1 cellular context compared by ENCODE assay signal in the genomic region with DNA sequence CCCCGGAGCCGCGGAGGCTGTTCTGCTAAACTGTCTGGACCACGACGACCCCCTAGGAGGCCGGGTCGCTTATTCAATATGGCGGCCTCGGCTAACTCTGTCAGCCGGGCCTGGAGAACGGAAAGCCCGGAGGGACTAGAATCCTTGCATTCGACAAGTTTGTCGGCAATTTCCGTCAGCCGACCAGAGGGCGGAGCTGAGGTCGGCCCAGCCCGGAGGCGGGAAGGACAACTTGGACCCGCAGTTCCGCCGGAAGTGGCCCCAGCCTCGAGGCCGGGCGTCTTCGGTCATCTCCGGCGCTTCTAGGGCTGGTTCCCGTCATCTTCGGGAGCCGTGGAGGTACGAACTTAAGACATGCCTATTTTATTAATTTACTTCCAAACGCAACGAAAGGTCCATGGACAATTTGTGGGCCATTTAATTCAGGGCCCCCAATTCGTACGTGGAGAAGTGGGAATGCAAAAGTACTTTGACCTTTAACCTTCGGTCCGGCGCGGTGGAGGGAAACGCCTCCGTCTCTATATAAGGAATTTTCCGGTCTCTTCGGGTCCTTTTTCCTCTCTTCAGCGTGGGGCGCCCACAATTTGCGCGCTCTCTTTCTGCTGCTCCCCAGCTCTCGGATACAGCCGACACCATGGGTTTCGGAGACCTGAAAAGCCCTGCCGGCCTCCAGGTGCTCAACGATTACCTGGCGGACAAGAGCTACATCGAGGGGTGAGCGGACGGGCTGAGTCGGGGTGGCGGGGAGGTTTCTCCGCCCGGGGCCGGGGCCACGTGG.
A peak's percentile ranks its signal among the peaks of the same experiment; 100 is the strongest.
TF ChIP-seq lines count a peak whose summit lies in the region.

Gene EEF1B2, plus strand, starts transcription at position 550 of the 778 bp plus-strand sequence. Its CDS starts 85 bp downstream, at position 635.
Gene NDUFS1, minus strand, starts transcription at position 99 of the 778 bp plus-strand sequence. CDS start 5,766 bp downstream, outside the sequence.

TF ChIP-seq in WTC11, 78 proteins besides CTCF, POLR2A, EP300 and RAD21 (continued from another document):
- TF ChIP-seq ZSCAN18 (CRISPR knock-in tag; IDR thresholded peaks at IDR 0.05) (no peak), SMAD3 (CRISPR knock-in tag; IDR thresholded peaks at IDR 0.05; ENCODE audit: borderline replicate concordance) (0 out of 2 replicates have a peak, but pooled peaks have one; percentile 43), ETV6 (CRISPR knock-in tag; IDR thresholded peaks at IDR 0.05) (peak; percentile 36; the same call in 1 of the 2 replicates), SP1 (CRISPR knock-in tag; conservative IDR thresholded peaks at IDR 0.05) (peak; percentile 56; the same call in 1 of the 2 replicates), ESRRA (CRISPR knock-in tag; IDR thresholded peaks at IDR 0.05; ENCODE audit: borderline replicate concordance) (0 out of 2 replicates have a peak, but pooled peaks have one; percentile 32), FOXP4 (CRISPR knock-in tag; IDR thresholded peaks at IDR 0.05) (0 out of 2 replicates have a peak, but pooled peaks have one; percentile 25), KAT7 (CRISPR knock-in tag; IDR thresholded peaks at IDR 0.05; ENCODE audit: borderline replicate concordance) (0 out of 2 replicates have a peak, but pooled peaks have one; percentile 83), ZNF232 (CRISPR knock-in tag; IDR thresholded peaks at IDR 0.05) (0 out of 2 replicates have a peak, but pooled peaks have one; percentile 47), ZNF121 (CRISPR knock-in tag; IDR thresholded peaks at IDR 0.05) (no peak), USF2 (CRISPR knock-in tag; IDR thresholded peaks at IDR 0.05) (peak; percentile 56)
- TF ChIP-seq, protein P1, sequence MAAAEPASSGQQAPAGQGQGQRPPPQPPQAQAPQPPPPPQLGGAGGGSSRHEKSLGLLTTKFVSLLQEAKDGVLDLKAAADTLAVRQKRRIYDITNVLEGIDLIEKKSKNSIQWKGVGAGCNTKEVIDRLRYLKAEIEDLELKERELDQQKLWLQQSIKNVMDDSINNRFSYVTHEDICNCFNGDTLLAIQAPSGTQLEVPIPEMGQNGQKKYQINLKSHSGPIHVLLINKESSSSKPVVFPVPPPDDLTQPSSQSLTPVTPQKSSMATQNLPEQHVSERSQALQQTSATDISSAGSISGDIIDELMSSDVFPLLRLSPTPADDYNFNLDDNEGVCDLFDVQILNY (CRISPR knock-in tag; IDR thresholded peaks at IDR 0.05): peak; percentile 94
- TF ChIP-seq, protein P2, sequence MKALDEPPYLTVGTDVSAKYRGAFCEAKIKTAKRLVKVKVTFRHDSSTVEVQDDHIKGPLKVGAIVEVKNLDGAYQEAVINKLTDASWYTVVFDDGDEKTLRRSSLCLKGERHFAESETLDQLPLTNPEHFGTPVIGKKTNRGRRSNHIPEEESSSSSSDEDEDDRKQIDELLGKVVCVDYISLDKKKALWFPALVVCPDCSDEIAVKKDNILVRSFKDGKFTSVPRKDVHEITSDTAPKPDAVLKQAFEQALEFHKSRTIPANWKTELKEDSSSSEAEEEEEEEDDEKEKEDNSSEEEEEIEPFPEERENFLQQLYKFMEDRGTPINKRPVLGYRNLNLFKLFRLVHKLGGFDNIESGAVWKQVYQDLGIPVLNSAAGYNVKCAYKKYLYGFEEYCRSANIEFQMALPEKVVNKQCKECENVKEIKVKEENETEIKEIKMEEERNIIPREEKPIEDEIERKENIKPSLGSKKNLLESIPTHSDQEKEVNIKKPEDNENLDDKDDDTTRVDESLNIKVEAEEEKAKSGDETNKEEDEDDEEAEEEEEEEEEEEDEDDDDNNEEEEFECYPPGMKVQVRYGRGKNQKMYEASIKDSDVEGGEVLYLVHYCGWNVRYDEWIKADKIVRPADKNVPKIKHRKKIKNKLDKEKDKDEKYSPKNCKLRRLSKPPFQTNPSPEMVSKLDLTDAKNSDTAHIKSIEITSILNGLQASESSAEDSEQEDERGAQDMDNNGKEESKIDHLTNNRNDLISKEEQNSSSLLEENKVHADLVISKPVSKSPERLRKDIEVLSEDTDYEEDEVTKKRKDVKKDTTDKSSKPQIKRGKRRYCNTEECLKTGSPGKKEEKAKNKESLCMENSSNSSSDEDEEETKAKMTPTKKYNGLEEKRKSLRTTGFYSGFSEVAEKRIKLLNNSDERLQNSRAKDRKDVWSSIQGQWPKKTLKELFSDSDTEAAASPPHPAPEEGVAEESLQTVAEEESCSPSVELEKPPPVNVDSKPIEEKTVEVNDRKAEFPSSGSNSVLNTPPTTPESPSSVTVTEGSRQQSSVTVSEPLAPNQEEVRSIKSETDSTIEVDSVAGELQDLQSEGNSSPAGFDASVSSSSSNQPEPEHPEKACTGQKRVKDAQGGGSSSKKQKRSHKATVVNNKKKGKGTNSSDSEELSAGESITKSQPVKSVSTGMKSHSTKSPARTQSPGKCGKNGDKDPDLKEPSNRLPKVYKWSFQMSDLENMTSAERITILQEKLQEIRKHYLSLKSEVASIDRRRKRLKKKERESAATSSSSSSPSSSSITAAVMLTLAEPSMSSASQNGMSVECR (CRISPR knock-in tag; IDR thresholded peaks at IDR 0.05; ENCODE audit: borderline replicate concordance): 0 out of 2 replicates have a peak, but pooled peaks have one; percentile 10
